In genomic region chr5:32027093-32027716, GRCh38 we compare ENCODE assay signal across 9 cellular contexts.
DNase-seq lines count a peak whose midpoint lies in the region; ATAC-seq and TF ChIP-seq lines count a peak whose summit lies in the region.
"Had no signal": no experiment of that assay in that cellular context is flagged by ENCODE, and none has a peak within 500 bp of the region (broad histone marks: within the 10 kb centered on the region; RNA-seq: fewer than 3 reads in every experiment).

No MANE protein-coding gene starts in this region.

- H3K27me3 Mint-ChIP-seq in CD8-positive, alpha-beta T cell (ENCODE audit: low read depth), result no peaks in the 10 kb centered on the region

- H3K4me1 Mint-ChIP-seq in CD8-positive, alpha-beta T cell (ENCODE audit: low read depth), result no peaks in the 10 kb centered on the region

- H3K9me3 ChIP-seq in upper lobe of left lung, result no peaks in the 10 kb centered on the region
- H3K9me3 ChIP-seq in colonic mucosa, result no peaks in the 10 kb centered on the region
- H3K9me3 ChIP-seq in CD8-positive, alpha-beta T cell (ENCODE audit: low read length), result no peaks in the 10 kb centered on the region
- H3K9me3 ChIP-seq: ovary had no signal

- H3K36me3 Mint-ChIP-seq in CD8-positive, alpha-beta T cell, result no peaks in the 10 kb centered on the region

- H3K4me3 ChIP-seq in dorsolateral prefrontal cortex, result peak overlapping the region in 42 of 59 donors; percentile 1 to 53 (median 27)
- peak overlapping the region in 1 of 4 donors; percentile 11 for H3K4me3 ChIP-seq in upper lobe of left lung
- no peak overlapping the region for H3K4me3 ChIP-seq in colonic mucosa
- H3K4me3 ChIP-seq in CD8-positive, alpha-beta T cell (ENCODE audit: low read depth, low read length), result no peak overlapping the region
- H3K4me3 ChIP-seq: ovary had no signal

- no peak for TF ChIP-seq EP300 in upper lobe of left lung (IDR thresholded peaks at IDR 0.05)

- H3K9me3 Mint-ChIP-seq in CD8-positive, alpha-beta T cell, result no peaks in the 10 kb centered on the region

- peaks cover 15 to 45% (median 31%) of the 10 kb centered on the region in 4 donors for H3K4me1 ChIP-seq in upper lobe of left lung
- H3K4me1 ChIP-seq in colonic mucosa, result no peaks in the 10 kb centered on the region
- no peaks in the 10 kb centered on the region for H3K4me1 ChIP-seq in CD8-positive, alpha-beta T cell (ENCODE audit: insufficient read depth, low read length)

- POLR2A ChIA-PET in CD8-positive, alpha-beta T cell (lab: Charles Lee), result no interaction called here

- CTCF ChIA-PET in CD8-positive, alpha-beta T cell (lab: Charles Lee), result interaction anchor here (1.0 to 1.3 kb wide), 3 partner anchors 15 to 98 kb away, joined by 3 read pairs; no protein-coding TSS in a partner anchor

- ATAC-seq in upper lobe of left lung (ENCODE audit: low FRiP score in 2 of 2), result peak in 1 of 2 donors; percentile 12
- no peak for ATAC-seq in CD8-positive, alpha-beta T cell

- no peak overlapping the region for H3K27ac Mint-ChIP-seq in CD8-positive, alpha-beta T cell

- H3K4me3 Mint-ChIP-seq in CD8-positive, alpha-beta T cell, result no peak overlapping the region

- 47 to 61% methylated on average over 14 of the region's 14 CpGs for WGBS in upper lobe of left lung, 2 donors

- no peak for TF ChIP-seq POLR2A in upper lobe of left lung (IDR thresholded peaks at IDR 0.05)

- TF ChIP-seq CTCF in dorsolateral prefrontal cortex (IDR thresholded peaks at IDR 0.05 in 54 of 56, conservative IDR thresholded peaks at IDR 0.05 in 2 of 56; ENCODE audit: low read depth in 1 of 56, partially characterized antibody in 56 of 56) (no peak), upper lobe of left lung (IDR thresholded peaks at IDR 0.05) (no peak), colonic mucosa (IDR thresholded peaks at IDR 0.05) (no peak)
- no peak for TF ChIP-seq CTCF in CD8-positive, alpha-beta T cell (IDR thresholded peaks at IDR 0.05)

- H3K9ac ChIP-seq in colonic mucosa (ENCODE audit: low read depth in 2 of 2, low read length in 2 of 2), result no peak overlapping the region

- no peaks in the 10 kb centered on the region for H3K36me3 ChIP-seq in upper lobe of left lung
- no peaks in the 10 kb centered on the region for H3K36me3 ChIP-seq in colonic mucosa
- no peaks in the 10 kb centered on the region for H3K36me3 ChIP-seq in CD8-positive, alpha-beta T cell (ENCODE audit: insufficient read depth, low read length)
- H3K36me3 ChIP-seq: ovary had no signal

- DNase-seq in dorsolateral prefrontal cortex (peak in 9 of 10 donors; percentile 43 to 81 (median 61)), midbrain (lab: John Stamatoyannopoulos, UW) (peak; percentile 75), upper lobe of left lung (no peak), colonic mucosa (no peak)
- no peak for DNase-seq in CD8-positive, alpha-beta T cell
- DNase-seq in effector CD8-positive, alpha-beta T cell (lab: John Stamatoyannopoulos, UW), result no peak
- DNase-seq: NCI-H2029 treated with DMSO at 0.1 percent for 48 hours had no signal

- H3K27ac ChIP-seq in dorsolateral prefrontal cortex (peak overlapping the region; percentile 27 to 96 (median 85)), upper lobe of left lung (peak overlapping the region; percentile 31 to 69 (median 43)), colonic mucosa (no peak overlapping the region)
- no peak overlapping the region for H3K27ac ChIP-seq in CD8-positive, alpha-beta T cell (ENCODE audit: low read depth, low read length)

- H3K27me3 ChIP-seq in dorsolateral prefrontal cortex, result no peaks in the 10 kb centered on the region
- no peaks in the 10 kb centered on the region for H3K27me3 ChIP-seq in upper lobe of left lung
- H3K27me3 ChIP-seq in colonic mucosa, result no peaks in the 10 kb centered on the region
- no peaks in the 10 kb centered on the region for H3K27me3 ChIP-seq in CD8-positive, alpha-beta T cell (ENCODE audit: insufficient read depth, low read length)
- H3K27me3 ChIP-seq: ovary had no signal

- intact Hi-C loops in dorsolateral prefrontal cortex (cut with DNase I) (loop anchor here (2.0 to 10.0 kb wide), 2 partner anchors 50 to 112 kb away; no protein-coding TSS in a partner anchor), colonic mucosa (cut with DNase I) (no loop called here)
- intact Hi-C loops in CD8-positive, alpha-beta T cell (cut with DNase I, micrococcal nuclease), result no loop called here

TF ChIP-seq in PFSK-1, 5 proteins besides CTCF, POLR2A, EP300 and RAD21:
- TF ChIP-seq TAF1 (IDR thresholded peaks at IDR 0.05; ENCODE audit: borderline replicate concordance, insufficient read depth, low read length) (no peak), FOXP2 (optimal IDR thresholded peaks at IDR 0.05; ENCODE audit: borderline replicate concordance, extremely low read depth, extremely low read length, insufficient read depth) (peak; percentile 82)

Comparison
In these comparisons a context has a peak if more than half of its experiments do, and no peak if none do; other contexts are left out.
1. DNase-seq: peak in dorsolateral prefrontal cortex (9 of 10) and midbrain (single experiment); none in upper lobe of left lung (0 of 2), colonic mucosa (single experiment), CD8-positive, alpha-beta T cell (0 of 7) and effector CD8-positive, alpha-beta T cell (single experiment).
2. H3K27ac ChIP-seq: peak in dorsolateral prefrontal cortex (59 of 59) and upper lobe of left lung (4 of 4); none in colonic mucosa (single experiment) and CD8-positive, alpha-beta T cell (single experiment).
3. H3K4me3 ChIP-seq: peak in dorsolateral prefrontal cortex (42 of 59); none in colonic mucosa (single experiment) and CD8-positive, alpha-beta T cell (single experiment).
4. intact Hi-C loops: an anchor here in dorsolateral prefrontal cortex (2.0 to 10.0 kb wide); none called in colonic mucosa and CD8-positive, alpha-beta T cell.